Comparison of ENCODE assay signal across 2 cellular contexts in the genomic region with DNA sequence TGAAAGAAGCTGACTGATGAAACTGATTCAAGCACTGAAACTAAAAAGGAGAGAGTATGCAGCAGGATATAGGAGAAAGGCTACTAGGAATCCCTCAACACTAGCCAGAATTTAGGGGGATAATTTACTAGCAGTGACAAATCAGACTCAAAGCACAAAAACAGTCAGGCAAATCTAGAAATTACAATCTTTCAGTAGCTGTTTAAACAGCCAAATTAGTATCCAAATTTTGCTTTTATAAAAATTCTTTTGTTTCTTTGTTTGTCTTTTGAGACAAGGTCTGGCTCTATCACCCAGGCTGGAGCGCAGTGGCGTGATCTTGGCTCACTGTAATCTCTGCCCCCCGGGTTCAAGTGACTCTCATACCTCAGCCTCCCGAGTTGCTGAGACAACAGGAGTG.
TF ChIP-seq lines count a peak whose summit lies in the region.

No MANE protein-coding gene starts in this region.

TF ChIP-seq in IMR-90, 13 proteins besides CTCF, POLR2A, EP300 and RAD21:
- no peak for TF ChIP-seq MXI1 (IDR thresholded peaks at IDR 0.05; ENCODE audit: borderline replicate concordance, low read depth, low read length)

TF ChIP-seq in H1, 55 proteins besides CTCF, POLR2A, EP300 and RAD21:
- TF ChIP-seq MAFK (IDR thresholded peaks at IDR 0.05; ENCODE audit: low read depth, low read length) (no peak), CHD1 (IDR thresholded peaks at IDR 0.05; ENCODE audit: low read depth, low read length) (no peak), CTBP2 (IDR thresholded peaks at IDR 0.05; ENCODE audit: borderline replicate concordance, insufficient read depth, insufficient read length, low read length) (no peak), GTF2F1 (IDR thresholded peaks at IDR 0.05; ENCODE audit: borderline replicate concordance, low read depth, low read length) (no peak), TEAD4 (IDR thresholded peaks at IDR 0.05; ENCODE audit: low read depth, low read length) (no peak), BACH1 (IDR thresholded peaks at IDR 0.05; ENCODE audit: low read length) (no peak), SP4 (IDR thresholded peaks at IDR 0.05; ENCODE audit: low read length) (no peak), CBX8 (IDR thresholded peaks at IDR 0.05; ENCODE audit: borderline replicate concordance, low read depth, low read length) (no peak)
- TF ChIP-seq, protein P1, sequence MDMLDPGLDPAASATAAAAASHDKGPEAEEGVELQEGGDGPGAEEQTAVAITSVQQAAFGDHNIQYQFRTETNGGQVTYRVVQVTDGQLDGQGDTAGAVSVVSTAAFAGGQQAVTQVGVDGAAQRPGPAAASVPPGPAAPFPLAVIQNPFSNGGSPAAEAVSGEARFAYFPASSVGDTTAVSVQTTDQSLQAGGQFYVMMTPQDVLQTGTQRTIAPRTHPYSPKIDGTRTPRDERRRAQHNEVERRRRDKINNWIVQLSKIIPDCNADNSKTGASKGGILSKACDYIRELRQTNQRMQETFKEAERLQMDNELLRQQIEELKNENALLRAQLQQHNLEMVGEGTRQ (IDR thresholded peaks at IDR 0.05; ENCODE audit: low read length) = no peak
